In the genomic region with DNA sequence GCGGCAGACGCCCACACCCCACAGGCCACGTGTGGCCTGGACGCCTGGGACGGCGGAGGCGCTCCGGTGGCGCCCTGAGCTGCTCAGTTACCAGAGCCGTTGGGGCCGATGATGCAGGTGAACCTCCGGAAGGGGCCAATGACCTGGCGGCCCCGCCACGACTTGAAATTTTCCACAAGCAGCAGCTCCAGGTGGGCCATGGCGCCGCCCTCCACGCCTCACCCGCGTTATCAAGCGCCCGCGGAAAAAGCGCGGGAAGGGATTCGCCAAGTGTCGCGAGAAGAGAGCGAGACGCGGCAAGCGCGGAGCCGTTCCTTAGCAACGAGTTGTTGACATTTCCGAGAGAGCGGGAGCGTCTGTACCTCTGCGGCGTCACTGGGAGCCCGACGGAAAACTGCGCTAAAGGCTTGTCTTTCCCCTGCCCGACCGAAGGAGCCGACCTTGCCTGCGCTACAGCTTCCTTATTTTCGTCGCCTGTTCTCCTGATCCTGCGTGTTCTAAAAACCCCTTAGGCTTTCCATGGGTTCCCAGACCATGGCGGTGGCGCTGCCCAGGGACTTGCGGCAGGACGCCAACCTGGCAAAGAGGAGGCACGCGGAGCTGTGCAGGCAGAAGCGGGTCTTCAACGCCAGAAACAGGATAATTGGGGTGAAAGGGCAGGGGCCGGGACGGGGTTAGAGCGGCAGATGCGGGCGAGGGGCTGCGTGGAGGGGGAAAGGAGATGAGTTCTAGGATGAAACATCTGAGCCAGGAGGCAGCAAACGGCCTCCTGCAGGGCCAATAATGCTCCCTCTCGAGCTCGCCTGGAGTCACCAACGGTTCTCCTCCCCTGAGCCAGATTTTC, we compare ENCODE assay signal across 8 cellular contexts. TPM values are rescaled to one million over a fixed set of nuclear protein-coding genes. Genes with fewer than 3 reads are reported as not detected.
DNase-seq lines count a peak whose midpoint lies in the region; ATAC-seq, FAIRE-seq and TF ChIP-seq lines count a peak whose summit lies in the region.

A gene with protein sequence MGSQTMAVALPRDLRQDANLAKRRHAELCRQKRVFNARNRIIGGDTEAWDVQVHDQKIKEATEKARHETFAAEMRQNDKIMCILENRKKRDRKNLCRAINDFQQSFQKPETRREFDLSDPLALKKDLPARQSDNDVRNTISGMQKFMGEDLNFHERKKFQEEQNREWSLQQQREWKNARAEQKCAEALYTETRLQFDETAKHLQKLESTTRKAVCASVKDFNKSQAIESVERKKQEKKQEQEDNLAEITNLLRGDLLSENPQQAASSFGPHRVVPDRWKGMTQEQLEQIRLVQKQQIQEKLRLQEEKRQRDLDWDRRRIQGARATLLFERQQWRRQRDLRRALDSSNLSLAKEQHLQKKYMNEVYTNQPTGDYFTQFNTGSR (plus strand): TSS at position 326 of the 844 bp plus-strand sequence. CDS start 194 bp downstream, at position 520.
A gene with protein sequence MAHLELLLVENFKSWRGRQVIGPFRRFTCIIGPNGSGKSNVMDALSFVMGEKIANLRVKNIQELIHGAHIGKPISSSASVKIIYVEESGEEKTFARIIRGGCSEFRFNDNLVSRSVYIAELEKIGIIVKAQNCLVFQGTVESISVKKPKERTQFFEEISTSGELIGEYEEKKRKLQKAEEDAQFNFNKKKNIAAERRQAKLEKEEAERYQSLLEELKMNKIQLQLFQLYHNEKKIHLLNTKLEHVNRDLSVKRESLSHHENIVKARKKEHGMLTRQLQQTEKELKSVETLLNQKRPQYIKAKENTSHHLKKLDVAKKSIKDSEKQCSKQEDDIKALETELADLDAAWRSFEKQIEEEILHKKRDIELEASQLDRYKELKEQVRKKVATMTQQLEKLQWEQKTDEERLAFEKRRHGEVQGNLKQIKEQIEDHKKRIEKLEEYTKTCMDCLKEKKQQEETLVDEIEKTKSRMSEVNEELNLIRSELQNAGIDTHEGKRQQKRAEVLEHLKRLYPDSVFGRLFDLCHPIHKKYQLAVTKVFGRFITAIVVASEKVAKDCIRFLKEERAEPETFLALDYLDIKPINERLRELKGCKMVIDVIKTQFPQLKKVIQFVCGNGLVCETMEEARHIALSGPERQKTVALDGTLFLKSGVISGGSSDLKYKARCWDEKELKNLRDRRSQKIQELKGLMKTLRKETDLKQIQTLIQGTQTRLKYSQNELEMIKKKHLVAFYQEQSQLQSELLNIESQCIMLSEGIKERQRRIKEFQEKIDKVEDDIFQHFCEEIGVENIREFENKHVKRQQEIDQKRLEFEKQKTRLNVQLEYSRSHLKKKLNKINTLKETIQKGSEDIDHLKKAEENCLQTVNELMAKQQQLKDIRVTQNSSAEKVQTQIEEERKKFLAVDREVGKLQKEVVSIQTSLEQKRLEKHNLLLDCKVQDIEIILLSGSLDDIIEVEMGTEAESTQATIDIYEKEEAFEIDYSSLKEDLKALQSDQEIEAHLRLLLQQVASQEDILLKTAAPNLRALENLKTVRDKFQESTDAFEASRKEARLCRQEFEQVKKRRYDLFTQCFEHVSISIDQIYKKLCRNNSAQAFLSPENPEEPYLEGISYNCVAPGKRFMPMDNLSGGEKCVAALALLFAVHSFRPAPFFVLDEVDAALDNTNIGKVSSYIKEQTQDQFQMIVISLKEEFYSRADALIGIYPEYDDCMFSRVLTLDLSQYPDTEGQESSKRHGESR (minus strand): TSS at position 232 of the 844 bp plus-strand sequence. CDS start 32 bp downstream, at position 200.

- peaks cover 2% of the 10 kb centered on the region for H3K36me3 Mint-ChIP-seq in central memory CD8-positive, alpha-beta T cell (ENCODE audit: insufficient read depth)

- intact Hi-C loops in kidney (cut with DNase I) = no loop called here

- no peak within 1 kb of the TSS for H3K9ac ChIP-seq in kidney (ENCODE audit: low read length in 2 of 2)

- TF ChIP-seq CTCF in GM12865 (IDR thresholded peaks at IDR 0.05; ENCODE audit: insufficient read depth, low read depth, low read length, missing control alignments) = no peak
- TF ChIP-seq CTCF in kidney (IDR thresholded peaks at IDR 0.05; ENCODE audit: borderline replicate concordance, extremely low read depth, insufficient read depth) = no peak

- no peak within 1 kb of the TSS for H3K27ac ChIP-seq in kidney (ENCODE audit: low read depth in 2 of 2, low read length in 2 of 2)

- no peaks in the 10 kb centered on the region for H3K9me3 ChIP-seq in kidney (ENCODE audit: control insufficient read depth in 1 of 2, low read length in 2 of 2)

- no peaks in the 10 kb centered on the region for H3K27me3 Mint-ChIP-seq in central memory CD8-positive, alpha-beta T cell

- H3K4me3 Mint-ChIP-seq in central memory CD8-positive, alpha-beta T cell = peak within 1 kb of the TSS; percentile 65

- no peaks in the 10 kb centered on the region for H3K9me3 Mint-ChIP-seq in central memory CD8-positive, alpha-beta T cell

- peak within 1 kb of the TSS; percentile 16 for H3K27ac Mint-ChIP-seq in central memory CD8-positive, alpha-beta T cell (ENCODE audit: low read depth)

- DNase-seq in GM12865 (ENCODE audit: low read depth) (peak; percentile 97), NCI-H1694 (lab: John Stamatoyannopoulos, UW) (peak; percentile 43), kidney (peak; percentile 81)
- DNase-seq in central memory CD8-positive, alpha-beta T cell (ENCODE audit: low spot score in 2 of 2) = peak; percentile 34 to 58
- DNase-seq in stimulated activated CD4-positive, alpha-beta T cell treated with anti-CD3 and anti-CD28 coated beads, Interleukin-12 subunit alpha, Interleukin-12 subunit beta, amount 100 ng/mL, for 24 hours (ENCODE audit: low read depth in 2 of 2) = peak; percentile 83 to 84
- DNase-seq in NK-92 treated with Interleukin-12 subunit alpha and Interleukin-12 subunit beta, amount 100 ng/mL, for 24 hours (lab: John Stamatoyannopoulos, UW) = no peak

- peak within 1 kb of the TSS; percentile 83 for H3K4me3 ChIP-seq in GM12865 (ENCODE audit: low read depth, low read length)
- H3K4me3 ChIP-seq in kidney (ENCODE audit: low read length in 2 of 2) = peak within 1 kb of the TSS; percentile 67 to 71

- FAIRE-seq in kidney (lab: Jason Lieb, UNC) = no peak

- peak; percentile 94 to 96 for ATAC-seq in activated CD4-positive, CD25-positive, alpha-beta regulatory T cell treated with anti-CD3 and anti-CD28 coated beads, Interleukin-2, amount 50 U/mL, for 24 hours
- ATAC-seq in central memory CD8-positive, alpha-beta T cell (replicated peaks; ENCODE audit: extremely low read depth, poor library complexity, severe bottlenecking) = peak; percentile 75
- ATAC-seq in HG02763 (IDR thresholded peaks at IDR 0.05; ENCODE audit: unreplicated experiment) = no peak

- peaks cover 7% of the 10 kb centered on the region for H3K4me1 Mint-ChIP-seq in central memory CD8-positive, alpha-beta T cell

- H3K4me1 ChIP-seq in kidney (ENCODE audit: control insufficient read depth in 1 of 2, insufficient read depth in 1 of 2, low read depth in 1 of 2, low read length in 2 of 2) = peaks cover 0 to 2% of the 10 kb centered on the region in 2 donors

- no peaks in the 10 kb centered on the region for H3K36me3 ChIP-seq in kidney (ENCODE audit: control insufficient read depth in 1 of 2, insufficient read depth in 2 of 2, low read length in 2 of 2)

RNA-seq across cellular contexts. Expression of the first gene that starts in this region (rescaled TPM):
- total RNA-seq in kidney = 1.0 TPM
- polyA plus RNA-seq in kidney (ENCODE audit: insufficient read depth, low read depth, low replicate concordance) = not detected

RNA-seq across cellular contexts. Expression of the second gene that starts in this region (rescaled TPM):
- not detected for total RNA-seq in kidney
- not detected for polyA plus RNA-seq in kidney (ENCODE audit: insufficient read depth, low read depth, low replicate concordance)
